Comparison of ENCODE assay signal across 7 cellular contexts in the genomic region with DNA sequence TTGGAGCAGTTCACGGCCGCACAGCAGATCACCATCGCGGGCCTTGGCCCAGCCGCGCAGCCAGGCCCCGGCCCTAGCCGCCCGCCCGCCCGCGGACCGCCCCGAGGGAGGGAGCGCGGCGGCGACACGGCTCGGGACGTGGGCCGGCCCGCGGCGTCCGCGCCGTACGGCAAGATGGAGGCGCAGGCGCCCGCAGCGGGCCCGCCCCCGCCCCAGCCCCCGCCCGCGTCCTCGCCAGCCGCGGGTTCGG. TPM values are rescaled to one million over a fixed set of nuclear protein-coding genes. Genes with fewer than 3 reads are reported as not detected.
DNase-seq lines count a peak whose midpoint lies in the region; ATAC-seq and TF ChIP-seq lines count a peak whose summit lies in the region.

A gene with protein sequence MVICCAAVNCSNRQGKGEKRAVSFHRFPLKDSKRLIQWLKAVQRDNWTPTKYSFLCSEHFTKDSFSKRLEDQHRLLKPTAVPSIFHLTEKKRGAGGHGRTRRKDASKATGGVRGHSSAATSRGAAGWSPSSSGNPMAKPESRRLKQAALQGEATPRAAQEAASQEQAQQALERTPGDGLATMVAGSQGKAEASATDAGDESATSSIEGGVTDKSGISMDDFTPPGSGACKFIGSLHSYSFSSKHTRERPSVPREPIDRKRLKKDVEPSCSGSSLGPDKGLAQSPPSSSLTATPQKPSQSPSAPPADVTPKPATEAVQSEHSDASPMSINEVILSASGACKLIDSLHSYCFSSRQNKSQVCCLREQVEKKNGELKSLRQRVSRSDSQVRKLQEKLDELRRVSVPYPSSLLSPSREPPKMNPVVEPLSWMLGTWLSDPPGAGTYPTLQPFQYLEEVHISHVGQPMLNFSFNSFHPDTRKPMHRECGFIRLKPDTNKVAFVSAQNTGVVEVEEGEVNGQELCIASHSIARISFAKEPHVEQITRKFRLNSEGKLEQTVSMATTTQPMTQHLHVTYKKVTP (minus strand): TSS at position 176 of the 250 bp plus-strand sequence. CDS start 141 bp downstream, at position 35.

- peak within 1 kb of the TSS; percentile 89 for H2BK5ac ChIP-seq in H9 (ENCODE audit: insufficient read length, low read length)

- H3K4me3 ChIP-seq in MM.1S (ENCODE audit: low read length): peak within 1 kb of the TSS; percentile 87
- H3K4me3 ChIP-seq in cardiac muscle cell: peak within 1 kb of the TSS; percentile 91

- no peak within 1 kb of the TSS for H3K23ac ChIP-seq in H9 (ENCODE audit: insufficient read length, low read depth, low read length)

- H3K4ac ChIP-seq in H9 (ENCODE audit: low read depth, low read length): no peak within 1 kb of the TSS

- no peak within 1 kb of the TSS for H4K5ac ChIP-seq in H9 (ENCODE audit: insufficient read length, low read depth, low read length)

- peaks cover 4 to 8% of the 10 kb centered on the region in 2 experiments; a peak in 4 of 5 replicates for H3K9me3 Mint-ChIP-seq in H9
- no peaks in the 10 kb centered on the region for H3K9me3 Mint-ChIP-seq in progenitor cell of endocrine pancreas (ENCODE audit: low read depth)

- H3K79me2 ChIP-seq in H9 (ENCODE audit: insufficient read depth, low read length) (peaks cover 36% of the 10 kb centered on the region; the same call in 1 of the 2 replicates), MM.1S (ENCODE audit: low read length) (peaks cover 82% of the 10 kb centered on the region)

- no peak within 1 kb of the TSS for H4K91ac ChIP-seq in H9 (ENCODE audit: insufficient read length, low read depth, low read length)

- peaks cover 6% of the 10 kb centered on the region for H3K9me3 ChIP-seq in H9 (ENCODE audit: control insufficient read depth, low read depth, low read length)
- H3K9me3 ChIP-seq in MM.1S (replicated peaks; ENCODE audit: insufficient read depth, low read length): no peaks in the 10 kb centered on the region
- no peaks in the 10 kb centered on the region for H3K9me3 ChIP-seq in cardiac muscle cell (ENCODE audit: low read depth)

- H3K27me3 ChIP-seq in H9 (ENCODE audit: insufficient read depth, low read length): no peaks in the 10 kb centered on the region
- H3K27me3 ChIP-seq in MM.1S (replicated peaks; ENCODE audit: insufficient read depth, low read length): no peaks in the 10 kb centered on the region
- H3K27me3 ChIP-seq in cardiac muscle cell: no peaks in the 10 kb centered on the region

- H3K9ac ChIP-seq in H9 (ENCODE audit: extremely low read depth, insufficient read length, low read length) (peak within 1 kb of the TSS; percentile 94), MM.1S (ENCODE audit: low read length) (peak within 1 kb of the TSS; percentile 93)

- 0 out of 2 replicates have a peak, but pooled peaks cover 2% of the 10 kb centered on the region for H3F3A ChIP-seq in MM.1S (ENCODE audit: insufficient read depth, low read length)

- ATAC-seq in GM18502 (IDR thresholded peaks at IDR 0.05; ENCODE audit: poor library complexity, unreplicated experiment): peak; percentile 53

- H2BK120ac ChIP-seq in H9 (ENCODE audit: low read depth, low read length, poor library complexity, severe bottlenecking): no peak within 1 kb of the TSS

- H2AFZ ChIP-seq in H9 (ENCODE audit: low read length) (no peak within 1 kb of the TSS), MM.1S (ENCODE audit: low read length) (peak within 1 kb of the TSS; percentile 91)

- H2BK12ac ChIP-seq in H9 (ENCODE audit: insufficient read length, low read depth, low read length): no peak within 1 kb of the TSS

- H3K14ac ChIP-seq in H9 (ENCODE audit: insufficient read depth, low read length): peak within 1 kb of the TSS; percentile 99

- H3K56ac ChIP-seq in H9 (ENCODE audit: insufficient read length, low read depth, low read length): no peak within 1 kb of the TSS

- H3K36me3 Mint-ChIP-seq in H9 (ENCODE audit: insufficient read depth in 1 of 3, low read depth in 3 of 3) (peaks cover 36 to 52% (median 46%) of the 10 kb centered on the region in 3 experiments), progenitor cell of endocrine pancreas (ENCODE audit: insufficient read depth) (peaks cover 6% of the 10 kb centered on the region)

- H3K18ac ChIP-seq in H9 (ENCODE audit: insufficient read length, low read depth, low read length): peak within 1 kb of the TSS; percentile 100

- H3K27ac ChIP-seq in H9 (ENCODE audit: insufficient read length, low read depth, low read length) (peak within 1 kb of the TSS; percentile 34), MM.1S (ENCODE audit: low read length) (peak within 1 kb of the TSS; percentile 85), cardiac muscle cell (peak within 1 kb of the TSS; percentile 100)

- no peak within 1 kb of the TSS for H2BK15ac ChIP-seq in H9 (ENCODE audit: low read depth, low read length)

- H2AK5ac ChIP-seq in H9 (ENCODE audit: insufficient read length, low read length): no peak within 1 kb of the TSS

- TF ChIP-seq CTCF in H9 (conservative IDR thresholded peaks at IDR 0.05) (no peak), MM.1S (IDR thresholded peaks at IDR 0.05; ENCODE audit: low read length) (no peak), cardiac muscle cell (IDR thresholded peaks at IDR 0.05; ENCODE audit: low read depth, low read length) (no peak), progenitor cell of endocrine pancreas (IDR thresholded peaks at IDR 0.05; ENCODE audit: unreplicated experiment) (no peak)

- H3K4me1 ChIP-seq in H9 (ENCODE audit: insufficient read depth, low read length) (peaks cover 3% of the 10 kb centered on the region), MM.1S (ENCODE audit: low read length) (peaks cover 13% of the 10 kb centered on the region), cardiac muscle cell (ENCODE audit: low read depth) (peaks cover 12% of the 10 kb centered on the region)

- no peak within 1 kb of the TSS for H2BK20ac ChIP-seq in H9 (ENCODE audit: low read depth, low read length, poor library complexity, severe bottlenecking)

- peaks cover 18% of the 10 kb centered on the region for H3K79me1 ChIP-seq in H9 (ENCODE audit: insufficient read depth, low read depth, low read length, poor library complexity, severe bottlenecking)

- H3K23me2 ChIP-seq in H9 (ENCODE audit: insufficient read length, low read depth, low read length, poor library complexity, severe bottlenecking): peaks cover 8% of the 10 kb centered on the region

- H3K4me3 Mint-ChIP-seq in H9: peak within 1 kb of the TSS; percentile 90 to 91
- H3K4me3 Mint-ChIP-seq in progenitor cell of endocrine pancreas (ENCODE audit: low read depth): peak within 1 kb of the TSS; percentile 82

- H3K4me1 Mint-ChIP-seq in H9 (peaks cover 28 to 30% of the 10 kb centered on the region in 2 experiments), progenitor cell of endocrine pancreas (ENCODE audit: low read depth) (peaks cover 22% of the 10 kb centered on the region)

- H3K27ac Mint-ChIP-seq in H9 (peak within 1 kb of the TSS; percentile 59 to 87 (median 68); a peak in 5 of 7 replicates), progenitor cell of endocrine pancreas (peak within 1 kb of the TSS; percentile 90)

- H4K20me1 ChIP-seq in H9 (ENCODE audit: control insufficient read depth, insufficient read depth, insufficient read length) (no peaks in the 10 kb centered on the region), MM.1S (ENCODE audit: insufficient read depth, low read length) (no peaks in the 10 kb centered on the region)

- WGBS in H9 (ENCODE audit: extremely low coverage, insufficient read length, low lambda C conversion rate): no CpG with 5 or more reads among the region's 42 CpGs

- DNase-seq in H9 (no peak), MM.1S (peak; percentile 77), cardiac muscle cell (ENCODE audit: low read depth in 1 of 2, low spot score in 1 of 2) (peak; percentile 87 to 89), progenitor cell of endocrine pancreas (ENCODE audit: low spot score, unreplicated experiment) (peak; percentile 58), NCI-H2081 treated with DMSO at 0.1 percent for 48 hours (lab: John Stamatoyannopoulos, UW) (no peak)
- DNase-seq in activated naive CD4-positive, alpha-beta T cell treated with anti-CD3 and anti-CD28 coated beads, Interleukin-2, amount 50 U/mL, for 16 hours: peak; percentile 60

- H4K8ac ChIP-seq in H9 (replicated peaks; ENCODE audit: insufficient read length, low read depth, low read length): no peak within 1 kb of the TSS

- no peaks in the 10 kb centered on the region for H3K36me3 ChIP-seq in MM.1S (replicated peaks; ENCODE audit: insufficient read depth, low read length)
- peaks cover 16% of the 10 kb centered on the region for H3K36me3 ChIP-seq in cardiac muscle cell

- H3K27me3 Mint-ChIP-seq in H9 (ENCODE audit: low read depth): no peaks in the 10 kb centered on the region
- no peaks in the 10 kb centered on the region for H3K27me3 Mint-ChIP-seq in progenitor cell of endocrine pancreas

- H3T11ph ChIP-seq in H9 (ENCODE audit: low read length): no peak within 1 kb of the TSS

- H3K4me2 ChIP-seq in H9 (ENCODE audit: insufficient read depth, insufficient read length, low read length) (peak within 1 kb of the TSS; percentile 94), MM.1S (ENCODE audit: low read depth, low read length) (peak within 1 kb of the TSS; percentile 90)

- H3K9me2 ChIP-seq in MM.1S (replicated peaks; ENCODE audit: insufficient read depth, low read length): no peaks in the 10 kb centered on the region

RNA-seq across cellular contexts. Expression of the gene that starts here (rescaled TPM):
- total RNA-seq in H9 (2021) (70.6 and 71.4 TPM in 2 replicates), cardiac muscle cell (93.0 and 101 TPM in 2 replicates), progenitor cell of endocrine pancreas (55.8 and 61.0 TPM in 2 replicates)
- polyA plus RNA-seq in cardiac muscle cell: 82.0 and 113 TPM in 2 replicates

Comparison
In these comparisons a context has a peak if more than half of its experiments do, and no peak if none do; other contexts are left out.
1. DNase-seq: peak in MM.1S (single experiment), activated naive CD4-positive, alpha-beta T cell treated with anti-CD3 and anti-CD28 coated beads, Interleukin-2, amount 50 U/mL, for 16 hours (single experiment), cardiac muscle cell (2 of 2) and progenitor cell of endocrine pancreas (single experiment); none in H9 (single experiment) and NCI-H2081 treated with DMSO at 0.1 percent for 48 hours (single experiment).
2. H3K27ac ChIP-seq: peak in every context shown above with its lines; median percentile 100 in cardiac muscle cell; 85 in MM.1S; 34 in H9.